16 cellular contexts compared by ENCODE assay signal in the genomic region with DNA sequence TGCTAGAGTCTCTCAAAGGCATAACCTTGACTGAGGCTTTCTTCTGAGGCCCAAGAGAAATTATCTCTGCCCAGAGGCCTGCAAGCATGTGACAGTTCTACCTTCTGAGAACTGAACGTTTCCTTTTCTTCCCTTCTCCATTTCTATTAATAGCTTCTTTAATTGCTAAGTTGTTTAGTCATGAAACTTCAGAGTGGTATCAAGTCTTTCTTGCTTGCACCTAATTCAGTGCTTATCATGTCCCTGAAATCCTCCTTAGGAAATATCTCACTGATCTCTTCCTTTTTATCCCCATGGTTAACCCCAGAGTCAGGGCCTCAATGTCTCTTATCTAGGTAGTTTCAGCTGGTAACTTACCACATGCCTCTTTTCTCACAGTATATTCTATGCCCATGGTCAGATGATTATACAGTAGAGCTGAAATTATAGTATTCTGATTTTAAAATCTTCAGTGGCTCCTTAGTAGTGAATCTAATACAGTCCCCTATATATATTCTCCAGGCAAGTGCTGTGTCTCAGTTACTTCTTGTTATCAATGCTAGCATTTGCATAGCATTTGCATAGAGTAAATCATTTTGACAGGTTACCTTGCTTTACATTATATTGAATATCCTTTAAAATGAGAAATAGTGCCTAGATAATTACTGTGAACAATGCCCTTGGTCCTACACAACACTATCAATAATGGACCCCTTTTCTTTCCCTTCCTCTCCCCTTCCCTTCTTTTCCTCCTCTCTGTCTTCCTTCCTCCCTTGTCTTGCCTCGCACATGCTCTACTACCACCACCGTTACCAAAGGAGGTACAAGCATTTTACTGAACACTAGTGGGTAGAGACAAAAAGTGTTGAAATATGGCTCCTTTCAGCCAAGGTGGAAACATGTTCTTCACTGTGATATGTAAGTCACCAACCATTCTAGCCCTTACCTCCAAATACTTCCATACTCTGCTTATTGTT. TPM values are rescaled to one million over a fixed set of nuclear protein-coding genes. Genes with fewer than 3 reads are reported as not detected.
DNase-seq lines count a peak whose midpoint lies in the region; ATAC-seq and TF ChIP-seq lines count a peak whose summit lies in the region.
"Had no signal": no experiment of that assay in that cellular context is flagged by ENCODE, and none has a peak within 500 bp of the region (broad histone marks: within the 10 kb centered on the region; RNA-seq: fewer than 3 reads in every experiment).

No MANE protein-coding gene starts in this region.

- H3K9me3 Mint-ChIP-seq in memory B cell (no peaks in the 10 kb centered on the region), osteocyte (ENCODE audit: unreplicated experiment) (no peaks in the 10 kb centered on the region)
- H3K9me3 Mint-ChIP-seq: activated B cell treated with CpG ODN at 0.5 μM for 24 hours; activated naive CD4-positive, alpha-beta T cell treated with anti-CD3 and anti-CD28 coated beads for 36 hours; GM23338; neural progenitor cell had no signal

- ATAC-seq in GM19372 (IDR thresholded peaks at IDR 0.05; ENCODE audit: low read depth, unreplicated experiment), result peak; percentile 64
- ATAC-seq in HG02798 (IDR thresholded peaks at IDR 0.05; ENCODE audit: poor library complexity, unreplicated experiment), result peak; percentile 70
- peak; percentile 50 for ATAC-seq in HG03575 (IDR thresholded peaks at IDR 0.05; ENCODE audit: extremely low read depth, insufficient number of reproducible peaks, low FRiP score, unreplicated experiment)
- no peak for ATAC-seq in memory B cell (ENCODE audit: low read depth)
- ATAC-seq in HG02610 (IDR thresholded peaks at IDR 0.05; ENCODE audit: unreplicated experiment), result no peak

- DNase-seq in memory B cell (ENCODE audit: low spot score in 2 of 2), result no peak
- DNase-seq in effector CD8-positive, alpha-beta T cell (lab: John Stamatoyannopoulos, UW), result no peak
- no peak for DNase-seq in osteocyte (ENCODE audit: extremely low spot score, unreplicated experiment)
- no peak for DNase-seq in central memory CD4-positive, alpha-beta T cell
- DNase-seq: activated B cell treated with CpG ODN at 0.5 μM for 24 hours; activated naive CD4-positive, alpha-beta T cell treated with anti-CD3 and anti-CD28 coated beads for 36 hours; DMS79 treated with DMSO at 0.1 percent for 48 hours; NCI-H1092 treated with DMSO at 0.1 percent for 48 hours; stimulated activated CD4-positive, alpha-beta T cell treated with anti-CD3 and anti-CD28 coated beads, Interleukin-4, amount 100 ng/mL, for 24 hours; trophoblast cell had no signal

- H3K4me3 Mint-ChIP-seq in memory B cell, result no peak overlapping the region
- H3K4me3 Mint-ChIP-seq in osteocyte (ENCODE audit: unreplicated experiment), result no peak overlapping the region
- H3K4me3 Mint-ChIP-seq: activated B cell treated with CpG ODN at 0.5 μM for 24 hours; activated naive CD4-positive, alpha-beta T cell treated with anti-CD3 and anti-CD28 coated beads for 36 hours; GM23338; neural progenitor cell had no signal

- peak overlapping the region; percentile 49 for H3K27ac Mint-ChIP-seq in memory B cell
- H3K27ac Mint-ChIP-seq in osteocyte (ENCODE audit: unreplicated experiment), result no peak overlapping the region
- H3K27ac Mint-ChIP-seq: activated B cell treated with CpG ODN at 0.5 μM for 24 hours; activated naive CD4-positive, alpha-beta T cell treated with anti-CD3 and anti-CD28 coated beads for 36 hours; GM23338; neural progenitor cell had no signal

- no peaks in the 10 kb centered on the region for H3K36me3 Mint-ChIP-seq in memory B cell
- H3K36me3 Mint-ChIP-seq in osteocyte (ENCODE audit: unreplicated experiment), result no peaks in the 10 kb centered on the region
- H3K36me3 Mint-ChIP-seq: neural progenitor cell had no signal

- H3K4me1 Mint-ChIP-seq in memory B cell (peaks cover 24% of the 10 kb centered on the region), osteocyte (ENCODE audit: unreplicated experiment) (no peaks in the 10 kb centered on the region)
- H3K4me1 Mint-ChIP-seq: neural progenitor cell had no signal

- no peak for TF ChIP-seq CTCF in osteocyte (IDR thresholded peaks at IDR 0.05)

- H3K27me3 Mint-ChIP-seq in memory B cell (no peaks in the 10 kb centered on the region), osteocyte (ENCODE audit: unreplicated experiment) (peaks cover 8% of the 10 kb centered on the region)
- H3K27me3 Mint-ChIP-seq: activated B cell treated with CpG ODN at 0.5 μM for 24 hours had no signal

RNA-seq across cellular contexts. Expression of a gene that starts 33.0 kb away (rescaled TPM):
- 0.37 and 0.75 TPM in 2 replicates for total RNA-seq in osteocyte

Comparison
In these comparisons a context has a peak if more than half of its experiments do, and no peak if none do; other contexts are left out.
1. ATAC-seq: peak in GM19372 (single experiment), HG02798 (single experiment) and HG03575 (single experiment); none in memory B cell (single experiment) and HG02610 (single experiment).